Comparison of ENCODE assay signal across 29 cellular contexts in genomic region chr9:126796758-126797157, GRCh38.
"Had no signal": no experiment of that assay in that cellular context is flagged by ENCODE, and none has a peak within 500 bp of the region (broad histone marks: within the 10 kb centered on the region; RNA-seq: fewer than 3 reads in every experiment).

No MANE protein-coding gene starts in this region.

- H3K9me3 Mint-ChIP-seq: activated CD4-positive, alpha-beta memory T cell treated with anti-CD3 and anti-CD28 coated beads, Interleukin-2, amount 10 ng/mL, durations not matched to agents 7 days and 5 days; activated CD4-positive, alpha-beta T cell treated with anti-CD3 and anti-CD28 coated beads, Interleukin-2, amount 10 ng/mL, durations not matched to agents 7 days and 5 days; activated T-cell treated with anti-CD3 and anti-CD28 coated beads, Interleukin-2, amount 50 U/mL, for 72 hours; stimulated activated effector memory CD8-positive, alpha-beta T cell treated with anti-CD3 and anti-CD28 coated beads, Interleukin-12 subunit alpha, Interleukin-12 subunit beta, amount 100 ng/mL, for 72 hours; stimulated activated naive CD8-positive, alpha-beta T cell treated with anti-CD3 and anti-CD28 coated beads, Interleukin-15, Interleukin-2, amounts not matched to agents 100 ng/mL and 50 ng/mL, for 24 hours had no signal

- H3K36me3 Mint-ChIP-seq: activated naive CD8-positive, alpha-beta T cell treated with anti-CD3 and anti-CD28 coated beads for 36 hours; brain; stimulated activated effector memory CD8-positive, alpha-beta T cell treated with anti-CD3 and anti-CD28 coated beads, Interleukin-12 subunit alpha, Interleukin-12 subunit beta, amount 100 ng/mL, for 72 hours had no signal

- H3K4me3 Mint-ChIP-seq: activated CD4-positive, alpha-beta memory T cell treated with anti-CD3 and anti-CD28 coated beads, Interleukin-2, amount 10 ng/mL, durations not matched to agents 7 days and 5 days; activated CD4-positive, alpha-beta T cell treated with anti-CD3 and anti-CD28 coated beads, Interleukin-2, amount 10 ng/mL, durations not matched to agents 7 days and 5 days; activated naive CD8-positive, alpha-beta T cell treated with anti-CD3 and anti-CD28 coated beads for 36 hours; activated T-cell treated with anti-CD3 and anti-CD28 coated beads, Interleukin-2, amount 50 U/mL, for 72 hours; brain; nephron progenitor cell; stimulated activated effector memory CD8-positive, alpha-beta T cell treated with anti-CD3 and anti-CD28 coated beads, Interleukin-12 subunit alpha, Interleukin-12 subunit beta, amount 100 ng/mL, for 72 hours; stimulated activated naive CD8-positive, alpha-beta T cell treated with anti-CD3 and anti-CD28 coated beads, Interleukin-15, Interleukin-2, amounts not matched to agents 100 ng/mL and 50 ng/mL, for 24 hours; T-helper 17 cell had no signal

- H3K36me3 ChIP-seq: ascending aorta, cardiac muscle cell, colonic mucosa, left ventricle myocardium inferior, ovary, upper lobe of left lung, vagina had no signal

- H3K4me3 ChIP-seq: ascending aorta, cardiac muscle cell, colonic mucosa, left ventricle myocardium inferior, lung, ovary, upper lobe of left lung, vagina had no signal

- ATAC-seq: activated T-cell treated with anti-CD3 and anti-CD28 coated beads, Interleukin-2, amount 50 U/mL, for 72 hours; sciatic nerve; stimulated activated effector memory CD8-positive, alpha-beta T cell treated with anti-CD3 and anti-CD28 coated beads, Interleukin-12 subunit alpha, Interleukin-12 subunit beta, amount 100 ng/mL, for 72 hours; T-helper 17 cell had no signal

- H3K27ac ChIP-seq: ascending aorta, cardiac muscle cell, colonic mucosa, left ventricle myocardium inferior, ovary, upper lobe of left lung, vagina had no signal

- DNase-seq: activated CD4-positive, alpha-beta memory T cell treated with anti-CD3 and anti-CD28 coated beads, Interleukin-2, amount 10 ng/mL, durations not matched to agents 7 days and 5 days; activated CD4-positive, alpha-beta T cell treated with anti-CD3 and anti-CD28 coated beads for 1 hour; activated CD4-positive, alpha-beta T cell treated with anti-CD3 and anti-CD28 coated beads, Interleukin-2, amount 10 ng/mL, durations not matched to agents 7 days and 5 days; activated naive CD4-positive, alpha-beta T cell; activated naive CD8-positive, alpha-beta T cell treated with anti-CD3 and anti-CD28 coated beads for 36 hours; activated T-cell treated with anti-CD3 and anti-CD28 coated beads, Interleukin-2, amount 50 U/mL, for 72 hours; cerebellar nuclear complex; colonic mucosa; effector CD8-positive, alpha-beta T cell; islet precursor cell; left ventricle myocardium inferior; nephron progenitor cell; ovary; small intestine; stimulated activated CD4-positive, alpha-beta T cell treated with anti-CD3 and anti-CD28 coated beads, Interleukin-4, amount 100 ng/mL, for 24 hours; T-helper 17 cell; T1000; upper lobe of left lung had no signal

- H3K4me1 Mint-ChIP-seq: activated CD4-positive, alpha-beta T cell treated with anti-CD3 and anti-CD28 coated beads, Interleukin-2, amount 10 ng/mL, durations not matched to agents 7 days and 5 days; activated naive CD8-positive, alpha-beta T cell treated with anti-CD3 and anti-CD28 coated beads for 36 hours; stimulated activated effector memory CD8-positive, alpha-beta T cell treated with anti-CD3 and anti-CD28 coated beads, Interleukin-12 subunit alpha, Interleukin-12 subunit beta, amount 100 ng/mL, for 72 hours had no signal

- H3K4me1 ChIP-seq: ascending aorta, colonic mucosa, left ventricle myocardium inferior, vagina had no signal

- H3K27me3 ChIP-seq: ascending aorta, ovary, upper lobe of left lung, vagina had no signal

- FAIRE-seq: endometrium, frontal cortex, small intestine had no signal

- H3K27ac Mint-ChIP-seq: activated CD4-positive, alpha-beta memory T cell treated with anti-CD3 and anti-CD28 coated beads, Interleukin-2, amount 10 ng/mL, durations not matched to agents 7 days and 5 days; activated CD4-positive, alpha-beta T cell treated with anti-CD3 and anti-CD28 coated beads, Interleukin-2, amount 10 ng/mL, durations not matched to agents 7 days and 5 days; activated naive CD8-positive, alpha-beta T cell treated with anti-CD3 and anti-CD28 coated beads for 36 hours; activated T-cell treated with anti-CD3 and anti-CD28 coated beads, Interleukin-2, amount 50 U/mL, for 72 hours; brain; nephron progenitor cell; progenitor cell of endocrine pancreas; stimulated activated effector memory CD8-positive, alpha-beta T cell treated with anti-CD3 and anti-CD28 coated beads, Interleukin-12 subunit alpha, Interleukin-12 subunit beta, amount 100 ng/mL, for 72 hours; stimulated activated naive CD8-positive, alpha-beta T cell treated with anti-CD3 and anti-CD28 coated beads, Interleukin-15, Interleukin-2, amounts not matched to agents 100 ng/mL and 50 ng/mL, for 24 hours; T-helper 17 cell had no signal

- H3K9me3 ChIP-seq: colonic mucosa, ovary, upper lobe of left lung, vagina had no signal
